In the genomic region with DNA sequence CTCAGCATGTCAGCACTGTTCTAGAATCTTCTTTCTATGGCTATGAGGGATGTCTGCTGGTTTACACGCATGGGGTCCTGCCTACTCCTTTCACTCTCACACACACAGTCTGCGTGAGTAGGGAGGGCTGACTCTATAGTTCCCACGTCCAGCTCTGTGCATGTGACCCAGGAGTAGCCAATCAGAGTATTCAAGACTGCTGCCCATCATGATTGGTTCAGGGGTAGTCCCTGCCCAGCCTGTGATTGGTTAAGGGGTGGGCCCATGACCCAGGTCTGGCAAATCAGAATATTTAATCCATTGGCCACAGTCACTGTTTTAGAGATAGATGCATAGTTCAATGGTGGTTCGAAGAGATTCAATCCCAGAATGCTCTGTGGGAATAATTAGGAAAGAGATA, we compare ENCODE assay signal across 15 cellular contexts.
DNase-seq lines count a peak whose midpoint lies in the region; ATAC-seq and TF ChIP-seq lines count a peak whose summit lies in the region.
"Had no signal": no experiment of that assay in that cellular context is flagged by ENCODE, and none has a peak within 500 bp of the region (broad histone marks: within the 10 kb centered on the region; RNA-seq: fewer than 3 reads in every experiment).

No MANE protein-coding gene starts in this region.

- DNase-seq in BE2C (peak; percentile 58), SW480 (ENCODE audit: low spot score) (peak; percentile 18), esophagus squamous epithelium (lab: John Stamatoyannopoulos, UW) (no peak), NCI-H2227 (lab: John Stamatoyannopoulos, UW; ENCODE audit: unreplicated experiment) (no peak)
- DNase-seq in effector CD4-positive, alpha-beta T cell = no peak
- DNase-seq: ACHN; C1 segment of cervical spinal cord; Calu3; CD4-positive, alpha-beta T cell; DMS 273 treated with DMSO at 0.1 percent for 48 hours; GM23248; KBM-7 had no signal

- peaks cover 3% of the 10 kb centered on the region for H3K9me3 Mint-ChIP-seq in stimulated activated memory B cell treated with anti-CD40 and anti-IgM and Interleukin-4, amounts not matched to agents 10 μg/mL and 1 μg/mL and 100 μg/mL, for 72 hours

- no peaks in the 10 kb centered on the region for H3K36me3 Mint-ChIP-seq in stimulated activated memory B cell treated with anti-CD40 and anti-IgM and Interleukin-4, amounts not matched to agents 10 μg/mL and 1 μg/mL and 100 μg/mL, for 72 hours

- H3K27ac Mint-ChIP-seq in stimulated activated memory B cell treated with anti-CD40 and anti-IgM and Interleukin-4, amounts not matched to agents 10 μg/mL and 1 μg/mL and 100 μg/mL, for 72 hours = no peak overlapping the region
- H3K27ac Mint-ChIP-seq: CD4-positive, alpha-beta T cell had no signal

- H3K4me1 ChIP-seq in BE2C (no peaks in the 10 kb centered on the region), esophagus squamous epithelium (peaks cover 0 to 1% (median 0%) of the 10 kb centered on the region in 3 donors)

- H3K9me3 ChIP-seq in BE2C = no peaks in the 10 kb centered on the region
- no peaks in the 10 kb centered on the region for H3K9me3 ChIP-seq in esophagus squamous epithelium

- no peak for TF ChIP-seq EP300 in Ishikawa (IDR thresholded peaks at IDR 0.05; ENCODE audit: borderline replicate concordance)

- H3K4me1 Mint-ChIP-seq in stimulated activated memory B cell treated with anti-CD40 and anti-IgM and Interleukin-4, amounts not matched to agents 10 μg/mL and 1 μg/mL and 100 μg/mL, for 72 hours = no peaks in the 10 kb centered on the region

- intact Hi-C loops in esophagus squamous epithelium (cut with DNase I) = no loop called here

- 81 to 93% methylated on average over 2 to 4 of the region's 4 CpGs for whole genome bisulfite sequencing in esophagus squamous epithelium, 2 donors

- H3K27ac ChIP-seq in esophagus squamous epithelium = no peak overlapping the region
- H3K27ac ChIP-seq: GM23248 had no signal

- no peak for TF ChIP-seq RAD21 in Ishikawa (IDR thresholded peaks at IDR 0.05; ENCODE audit: low read depth)

- no peaks in the 10 kb centered on the region for H3K36me3 ChIP-seq in BE2C
- H3K36me3 ChIP-seq in esophagus squamous epithelium = no peaks in the 10 kb centered on the region

- no peak for TF ChIP-seq POLR2A in esophagus squamous epithelium (IDR thresholded peaks at IDR 0.05)

- H3K4me3 ChIP-seq in BE2C (ENCODE audit: low read depth, low read length) = peak overlapping the region; percentile 35
- H3K4me3 ChIP-seq in esophagus squamous epithelium = no peak overlapping the region
- H3K4me3 ChIP-seq: GM12878, GM23248 had no signal

- TF ChIP-seq CTCF in BE2C (IDR thresholded peaks at IDR 0.05; ENCODE audit: low read depth, low read length) (no peak), esophagus squamous epithelium (IDR thresholded peaks at IDR 0.05) (no peak)

- H3K27me3 Mint-ChIP-seq in stimulated activated memory B cell treated with anti-CD40 and anti-IgM and Interleukin-4, amounts not matched to agents 10 μg/mL and 1 μg/mL and 100 μg/mL, for 72 hours = no peaks in the 10 kb centered on the region

- no peak overlapping the region for H3K4me3 Mint-ChIP-seq in stimulated activated memory B cell treated with anti-CD40 and anti-IgM and Interleukin-4, amounts not matched to agents 10 μg/mL and 1 μg/mL and 100 μg/mL, for 72 hours
- H3K4me3 Mint-ChIP-seq: CD4-positive, alpha-beta T cell had no signal

- peak; percentile 41 for ATAC-seq in stimulated activated memory B cell treated with anti-CD40 and anti-IgM and Interleukin-4, amounts not matched to agents 10 μg/mL and 1 μg/mL and 100 μg/mL, for 72 hours
- ATAC-seq: GM12878 had no signal

- H3K27me3 ChIP-seq in BE2C (no peaks in the 10 kb centered on the region), esophagus squamous epithelium (peaks cover 0 to 53% (median 0%) of the 10 kb centered on the region in 4 donors)

TF ChIP-seq in Ishikawa, 13 proteins besides CTCF, POLR2A, EP300 and RAD21:
- TF ChIP-seq TEAD4 (IDR thresholded peaks at IDR 0.05) = no peak
- no peak for TF ChIP-seq CEBPB (IDR thresholded peaks at IDR 0.05)
- TF ChIP-seq USF1 (IDR thresholded peaks at IDR 0.05) = peak; percentile 14; the same call in 1 of the 2 replicates

Comparison
In these comparisons a context has a peak if more than half of its experiments do, and no peak if none do; other contexts are left out.
1. DNase-seq: peak in BE2C (single experiment) and SW480 (single experiment); none in esophagus squamous epithelium (single experiment), NCI-H2227 (single experiment) and effector CD4-positive, alpha-beta T cell (single experiment).